Comparison of ENCODE assay signal across 2 cellular contexts in the genomic region with DNA sequence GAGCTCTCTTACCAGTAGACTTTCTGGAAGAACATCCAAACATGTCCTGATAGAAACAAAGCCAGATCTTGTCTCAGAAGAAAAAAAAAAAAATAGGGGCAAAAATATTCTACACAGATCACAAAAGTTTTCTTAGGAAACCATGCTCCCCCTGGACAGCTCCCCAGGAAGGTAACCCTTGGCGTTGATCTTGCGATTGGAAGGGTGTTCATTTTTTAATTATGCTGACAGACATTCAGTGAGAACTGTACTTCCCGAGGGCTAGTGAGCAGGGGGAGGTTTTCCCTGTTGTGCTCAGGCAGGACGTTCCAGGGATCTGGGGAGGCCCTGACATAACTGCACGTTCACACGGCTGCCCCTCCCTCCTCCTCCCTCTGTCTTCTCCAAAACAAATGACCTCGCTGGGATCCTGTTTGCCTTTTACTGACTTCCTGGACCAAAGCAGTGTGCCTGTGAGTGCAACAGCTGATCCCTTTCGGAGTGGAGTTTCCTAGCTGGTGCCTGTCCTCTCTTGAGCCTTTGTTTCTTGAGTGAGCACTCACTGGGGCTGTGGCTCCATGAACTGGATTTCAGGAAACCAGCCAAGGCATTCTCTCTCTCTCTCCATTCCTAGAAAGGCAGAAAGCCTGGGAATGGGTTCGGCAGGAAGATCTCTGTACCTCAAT.
TF ChIP-seq lines count a peak whose summit lies in the region.

No MANE protein-coding gene starts in this region.

TF ChIP-seq in IMR-90, 13 proteins besides CTCF, POLR2A, EP300 and RAD21:
- TF ChIP-seq RFX5 (IDR thresholded peaks at IDR 0.05; ENCODE audit: low read depth, low read length), result no peak
- TF ChIP-seq SMC3 (IDR thresholded peaks at IDR 0.05; ENCODE audit: low read depth, low read length), result no peak
- TF ChIP-seq MXI1 (IDR thresholded peaks at IDR 0.05; ENCODE audit: borderline replicate concordance, low read depth, low read length), result no peak
- peak; percentile 10; the same call in 1 of the 2 replicates for TF ChIP-seq BHLHE40 (IDR thresholded peaks at IDR 0.05; ENCODE audit: low read depth, low read length)
- TF ChIP-seq FOS (IDR thresholded peaks at IDR 0.05; ENCODE audit: low read depth, low read length), result no peak
- no peak for TF ChIP-seq CEBPB (IDR thresholded peaks at IDR 0.05; ENCODE audit: low read depth, low read length)
- TF ChIP-seq, protein P1, sequence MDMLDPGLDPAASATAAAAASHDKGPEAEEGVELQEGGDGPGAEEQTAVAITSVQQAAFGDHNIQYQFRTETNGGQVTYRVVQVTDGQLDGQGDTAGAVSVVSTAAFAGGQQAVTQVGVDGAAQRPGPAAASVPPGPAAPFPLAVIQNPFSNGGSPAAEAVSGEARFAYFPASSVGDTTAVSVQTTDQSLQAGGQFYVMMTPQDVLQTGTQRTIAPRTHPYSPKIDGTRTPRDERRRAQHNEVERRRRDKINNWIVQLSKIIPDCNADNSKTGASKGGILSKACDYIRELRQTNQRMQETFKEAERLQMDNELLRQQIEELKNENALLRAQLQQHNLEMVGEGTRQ (IDR thresholded peaks at IDR 0.05; ENCODE audit: low read depth, low read length), result no peak
TF ChIP-seq in IMR-90: peak in this region for 1.

TF ChIP-seq in H1, 55 proteins besides CTCF, POLR2A, EP300 and RAD21:
- TF ChIP-seq POLR2AphosphoS5 (IDR thresholded peaks at IDR 0.05; ENCODE audit: low read depth, low read length) (no peak), KDM4A (IDR thresholded peaks at IDR 0.05; ENCODE audit: low read depth, low read length, severe bottlenecking) (no peak), TAF1 (IDR thresholded peaks at IDR 0.05; ENCODE audit: low read depth, low read length) (no peak), SP4 (IDR thresholded peaks at IDR 0.05; ENCODE audit: low read length) (no peak), BRCA1 (IDR thresholded peaks at IDR 0.05; ENCODE audit: low read depth, low read length) (no peak), RXRA (IDR thresholded peaks at IDR 0.05; ENCODE audit: insufficient read depth, low read depth, low read length) (no peak), GABPA (IDR thresholded peaks at IDR 0.05; ENCODE audit: borderline replicate concordance, insufficient read depth, low read length) (no peak), RNF2 (IDR thresholded peaks at IDR 0.05; ENCODE audit: borderline replicate concordance, low read depth, low read length, missing control alignments, poor library complexity, severe bottlenecking) (no peak), RBBP5 (IDR thresholded peaks at IDR 0.05; ENCODE audit: borderline replicate concordance, low read depth, low read length) (no peak), ZNF274 (IDR thresholded peaks at IDR 0.05; ENCODE audit: borderline replicate concordance, extremely low read depth, low read length) (no peak), CTBP2 (IDR thresholded peaks at IDR 0.05; ENCODE audit: borderline replicate concordance, insufficient read depth, insufficient read length, low read length) (no peak), TEAD4 (IDR thresholded peaks at IDR 0.05; ENCODE audit: low read depth, low read length) (no peak), HDAC6 (IDR thresholded peaks at IDR 0.05; ENCODE audit: low read depth, low read length) (no peak), FOSL1 (IDR thresholded peaks at IDR 0.05; ENCODE audit: insufficient read depth, low read depth, low read length) (no peak), SRF (IDR thresholded peaks at IDR 0.05; ENCODE audit: low read depth, low read length) (no peak), SIX5 (IDR thresholded peaks at IDR 0.05; ENCODE audit: low read depth, low read length) (no peak)
- TF ChIP-seq, protein P2, sequence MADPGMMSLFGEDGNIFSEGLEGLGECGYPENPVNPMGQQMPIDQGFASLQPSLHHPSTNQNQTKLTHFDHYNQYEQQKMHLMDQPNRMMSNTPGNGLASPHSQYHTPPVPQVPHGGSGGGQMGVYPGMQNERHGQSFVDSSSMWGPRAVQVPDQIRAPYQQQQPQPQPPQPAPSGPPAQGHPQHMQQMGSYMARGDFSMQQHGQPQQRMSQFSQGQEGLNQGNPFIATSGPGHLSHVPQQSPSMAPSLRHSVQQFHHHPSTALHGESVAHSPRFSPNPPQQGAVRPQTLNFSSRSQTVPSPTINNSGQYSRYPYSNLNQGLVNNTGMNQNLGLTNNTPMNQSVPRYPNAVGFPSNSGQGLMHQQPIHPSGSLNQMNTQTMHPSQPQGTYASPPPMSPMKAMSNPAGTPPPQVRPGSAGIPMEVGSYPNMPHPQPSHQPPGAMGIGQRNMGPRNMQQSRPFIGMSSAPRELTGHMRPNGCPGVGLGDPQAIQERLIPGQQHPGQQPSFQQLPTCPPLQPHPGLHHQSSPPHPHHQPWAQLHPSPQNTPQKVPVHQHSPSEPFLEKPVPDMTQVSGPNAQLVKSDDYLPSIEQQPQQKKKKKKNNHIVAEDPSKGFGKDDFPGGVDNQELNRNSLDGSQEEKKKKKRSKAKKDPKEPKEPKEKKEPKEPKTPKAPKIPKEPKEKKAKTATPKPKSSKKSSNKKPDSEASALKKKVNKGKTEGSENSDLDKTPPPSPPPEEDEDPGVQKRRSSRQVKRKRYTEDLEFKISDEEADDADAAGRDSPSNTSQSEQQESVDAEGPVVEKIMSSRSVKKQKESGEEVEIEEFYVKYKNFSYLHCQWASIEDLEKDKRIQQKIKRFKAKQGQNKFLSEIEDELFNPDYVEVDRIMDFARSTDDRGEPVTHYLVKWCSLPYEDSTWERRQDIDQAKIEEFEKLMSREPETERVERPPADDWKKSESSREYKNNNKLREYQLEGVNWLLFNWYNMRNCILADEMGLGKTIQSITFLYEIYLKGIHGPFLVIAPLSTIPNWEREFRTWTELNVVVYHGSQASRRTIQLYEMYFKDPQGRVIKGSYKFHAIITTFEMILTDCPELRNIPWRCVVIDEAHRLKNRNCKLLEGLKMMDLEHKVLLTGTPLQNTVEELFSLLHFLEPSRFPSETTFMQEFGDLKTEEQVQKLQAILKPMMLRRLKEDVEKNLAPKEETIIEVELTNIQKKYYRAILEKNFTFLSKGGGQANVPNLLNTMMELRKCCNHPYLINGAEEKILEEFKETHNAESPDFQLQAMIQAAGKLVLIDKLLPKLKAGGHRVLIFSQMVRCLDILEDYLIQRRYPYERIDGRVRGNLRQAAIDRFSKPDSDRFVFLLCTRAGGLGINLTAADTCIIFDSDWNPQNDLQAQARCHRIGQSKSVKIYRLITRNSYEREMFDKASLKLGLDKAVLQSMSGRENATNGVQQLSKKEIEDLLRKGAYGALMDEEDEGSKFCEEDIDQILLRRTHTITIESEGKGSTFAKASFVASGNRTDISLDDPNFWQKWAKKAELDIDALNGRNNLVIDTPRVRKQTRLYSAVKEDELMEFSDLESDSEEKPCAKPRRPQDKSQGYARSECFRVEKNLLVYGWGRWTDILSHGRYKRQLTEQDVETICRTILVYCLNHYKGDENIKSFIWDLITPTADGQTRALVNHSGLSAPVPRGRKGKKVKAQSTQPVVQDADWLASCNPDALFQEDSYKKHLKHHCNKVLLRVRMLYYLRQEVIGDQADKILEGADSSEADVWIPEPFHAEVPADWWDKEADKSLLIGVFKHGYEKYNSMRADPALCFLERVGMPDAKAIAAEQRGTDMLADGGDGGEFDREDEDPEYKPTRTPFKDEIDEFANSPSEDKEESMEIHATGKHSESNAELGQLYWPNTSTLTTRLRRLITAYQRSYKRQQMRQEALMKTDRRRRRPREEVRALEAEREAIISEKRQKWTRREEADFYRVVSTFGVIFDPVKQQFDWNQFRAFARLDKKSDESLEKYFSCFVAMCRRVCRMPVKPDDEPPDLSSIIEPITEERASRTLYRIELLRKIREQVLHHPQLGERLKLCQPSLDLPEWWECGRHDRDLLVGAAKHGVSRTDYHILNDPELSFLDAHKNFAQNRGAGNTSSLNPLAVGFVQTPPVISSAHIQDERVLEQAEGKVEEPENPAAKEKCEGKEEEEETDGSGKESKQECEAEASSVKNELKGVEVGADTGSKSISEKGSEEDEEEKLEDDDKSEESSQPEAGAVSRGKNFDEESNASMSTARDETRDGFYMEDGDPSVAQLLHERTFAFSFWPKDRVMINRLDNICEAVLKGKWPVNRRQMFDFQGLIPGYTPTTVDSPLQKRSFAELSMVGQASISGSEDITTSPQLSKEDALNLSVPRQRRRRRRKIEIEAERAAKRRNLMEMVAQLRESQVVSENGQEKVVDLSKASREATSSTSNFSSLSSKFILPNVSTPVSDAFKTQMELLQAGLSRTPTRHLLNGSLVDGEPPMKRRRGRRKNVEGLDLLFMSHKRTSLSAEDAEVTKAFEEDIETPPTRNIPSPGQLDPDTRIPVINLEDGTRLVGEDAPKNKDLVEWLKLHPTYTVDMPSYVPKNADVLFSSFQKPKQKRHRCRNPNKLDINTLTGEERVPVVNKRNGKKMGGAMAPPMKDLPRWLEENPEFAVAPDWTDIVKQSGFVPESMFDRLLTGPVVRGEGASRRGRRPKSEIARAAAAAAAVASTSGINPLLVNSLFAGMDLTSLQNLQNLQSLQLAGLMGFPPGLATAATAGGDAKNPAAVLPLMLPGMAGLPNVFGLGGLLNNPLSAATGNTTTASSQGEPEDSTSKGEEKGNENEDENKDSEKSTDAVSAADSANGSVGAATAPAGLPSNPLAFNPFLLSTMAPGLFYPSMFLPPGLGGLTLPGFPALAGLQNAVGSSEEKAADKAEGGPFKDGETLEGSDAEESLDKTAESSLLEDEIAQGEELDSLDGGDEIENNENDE (IDR thresholded peaks at IDR 0.05; ENCODE audit: insufficient replicate concordance, low read length), result no peak
- TF ChIP-seq, protein P3, sequence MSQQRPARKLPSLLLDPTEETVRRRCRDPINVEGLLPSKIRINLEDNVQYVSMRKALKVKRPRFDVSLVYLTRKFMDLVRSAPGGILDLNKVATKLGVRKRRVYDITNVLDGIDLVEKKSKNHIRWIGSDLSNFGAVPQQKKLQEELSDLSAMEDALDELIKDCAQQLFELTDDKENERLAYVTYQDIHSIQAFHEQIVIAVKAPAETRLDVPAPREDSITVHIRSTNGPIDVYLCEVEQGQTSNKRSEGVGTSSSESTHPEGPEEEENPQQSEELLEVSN (IDR thresholded peaks at IDR 0.05), result no peak
